In the genomic region with DNA sequence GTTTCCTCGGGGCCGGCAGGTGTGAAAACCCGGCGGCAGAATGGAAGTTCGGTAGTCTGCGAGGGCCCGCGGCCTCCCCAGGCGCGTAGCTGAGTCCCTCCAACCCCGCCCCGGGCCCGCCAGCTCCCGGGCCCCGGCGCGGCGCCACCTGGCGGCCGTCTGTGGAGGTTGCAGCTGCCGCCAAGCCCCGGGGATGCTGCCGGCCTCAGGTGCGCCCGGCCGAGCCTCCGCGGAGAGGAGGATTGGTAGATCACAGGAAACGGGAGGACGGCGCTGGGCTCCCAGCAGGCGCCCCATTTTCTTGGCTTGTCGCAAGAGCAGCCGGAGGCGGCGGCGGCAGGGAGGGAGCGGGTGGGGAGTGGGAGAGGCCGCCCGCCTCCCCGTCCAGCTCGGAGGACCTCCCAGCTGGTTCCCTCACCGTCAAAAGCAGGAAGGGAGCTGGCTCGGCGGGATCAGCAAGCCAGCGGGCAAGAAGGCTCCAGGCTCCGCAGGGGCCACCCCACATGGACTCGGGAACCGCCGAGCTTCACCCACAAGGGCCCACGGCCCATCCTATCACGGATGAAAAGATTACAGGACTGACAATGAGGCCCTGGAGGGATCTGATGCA, we compare ENCODE assay signal across 8 cellular contexts. TPM values are rescaled to one million over a fixed set of nuclear protein-coding genes. Genes with fewer than 3 reads are reported as not detected.
DNase-seq lines count a peak whose midpoint lies in the region; TF ChIP-seq lines count a peak whose summit lies in the region.
"Not testable (repeated sequence)": the region's sequence is repeated elsewhere in the genome, so short reads cannot be mapped to it uniquely, and the experiment has no call there.

No MANE protein-coding gene starts in this region.

- H3K4me1 ChIP-seq in neutrophil (ENCODE audit: control insufficient read depth in 1 of 2, insufficient read depth in 1 of 2, low read depth in 1 of 2, low read length in 1 of 2), result peaks cover 6 to 13% of the 10 kb centered on the region in 2 experiments

- peak overlapping the region; percentile 48 for H3K4me3 Mint-ChIP-seq in stimulated activated naive CD8-positive, alpha-beta T cell treated with anti-CD3 and anti-CD28 coated beads, Interleukin-15, Interleukin-2, amounts not matched to agents 100 ng/mL and 50 ng/mL, for 24 hours

- not testable (repeated sequence) for H3K4me1 Mint-ChIP-seq in stimulated activated naive CD8-positive, alpha-beta T cell treated with anti-CD3 and anti-CD28 coated beads, Interleukin-15, Interleukin-2, amounts not matched to agents 100 ng/mL and 50 ng/mL, for 24 hours (ENCODE audit: low read depth)

- peak; percentile 65 for TF ChIP-seq CTCF in LNCAP (IDR thresholded peaks at IDR 0.05)
- peak; percentile 79 for TF ChIP-seq CTCF in neutrophil (IDR thresholded peaks at IDR 0.05)

- H3K9me3 Mint-ChIP-seq in stimulated activated naive CD8-positive, alpha-beta T cell treated with anti-CD3 and anti-CD28 coated beads, Interleukin-15, Interleukin-2, amounts not matched to agents 100 ng/mL and 50 ng/mL, for 24 hours, result not testable (repeated sequence)

- H3K36me3 ChIP-seq in H7 (replicated peaks; ENCODE audit: control insufficient read depth, insufficient read depth, low read length); neutrophil: not testable (repeated sequence)

- H3K27ac ChIP-seq in neutrophil, result peak overlapping the region; percentile 54

- H3K27me3 Mint-ChIP-seq in stimulated activated naive CD8-positive, alpha-beta T cell treated with anti-CD3 and anti-CD28 coated beads, Interleukin-15, Interleukin-2, amounts not matched to agents 100 ng/mL and 50 ng/mL, for 24 hours, result not testable (repeated sequence)

- peak; percentile 44 for DNase-seq in EL
- DNase-seq in H7, result peak; percentile 89
- DNase-seq in SHP77 treated with DMSO at 0.1 percent for 48 hours (lab: John Stamatoyannopoulos, UW), result peak; percentile 84
- DNase-seq in activated gamma-delta T cell treated with anti-CD3 and anti-CD28 coated beads, Interleukin-2, amount 50 U/mL, for 16 hours (ENCODE audit: low read depth), result peak; percentile 68
- DNase-seq in germinal center (ENCODE audit: low spot score), result peak; percentile 75

- H3K27ac Mint-ChIP-seq in stimulated activated naive CD8-positive, alpha-beta T cell treated with anti-CD3 and anti-CD28 coated beads, Interleukin-15, Interleukin-2, amounts not matched to agents 100 ng/mL and 50 ng/mL, for 24 hours, result not testable (repeated sequence)

- H3K27me3 ChIP-seq in H7 (ENCODE audit: control insufficient read depth, insufficient read depth, low read length); neutrophil: not testable (repeated sequence)

- H3K4me3 ChIP-seq in H7 (ENCODE audit: insufficient read depth, low read depth, low read length) (peak overlapping the region; percentile 54), neutrophil (ENCODE audit: low read depth in 1 of 2, low read length in 1 of 2) (peak overlapping the region; percentile 59 to 66)

- not testable (repeated sequence) for H3K9me3 ChIP-seq in neutrophil

- H3K36me3 Mint-ChIP-seq in stimulated activated naive CD8-positive, alpha-beta T cell treated with anti-CD3 and anti-CD28 coated beads, Interleukin-15, Interleukin-2, amounts not matched to agents 100 ng/mL and 50 ng/mL, for 24 hours (ENCODE audit: low read depth), result not testable (repeated sequence)

RNA-seq across cellular contexts. Expression of a gene that starts 10.5 kb away (rescaled TPM):
- not detected in 2 replicates for total RNA-seq in H7 (2014; rRNA removed; shearing (Covaris generic))

Comparison
In these comparisons a context has a peak if more than half of its experiments do, and no peak if none do; other contexts are left out.
1. Peak in every context shown above with its lines: DNase-seq, H3K4me3 ChIP-seq and H3K27ac ChIP-seq.